ENCODE assay signal across 16 cellular contexts in genomic region chr9:112789493-112789892, GRCh38. TPM values are rescaled to one million over a fixed set of nuclear protein-coding genes. Genes with fewer than 3 reads are reported as not detected.
DNase-seq lines count a peak whose midpoint lies in the region; ATAC-seq and TF ChIP-seq lines count a peak whose summit lies in the region.
"Had no signal": no experiment of that assay in that cellular context is flagged by ENCODE, and none has a peak within 500 bp of the region (broad histone marks: within the 10 kb centered on the region; RNA-seq: fewer than 3 reads in every experiment).

No MANE protein-coding gene starts in this region.

- POLR2A ChIA-PET in BJ (lab: Charles Lee): interaction anchor here (0.5 to 0.6 kb wide), 2 partner anchors 70 to 389 kb away, joined by 5 read pairs; no protein-coding TSS in a partner anchor

- ATAC-seq in GM21381 (IDR thresholded peaks at IDR 0.05; ENCODE audit: unreplicated experiment) (no peak), HG03108 (IDR thresholded peaks at IDR 0.05; ENCODE audit: unreplicated experiment) (no peak)
- ATAC-seq: heart left ventricle had no signal

- CTCF ChIA-PET in BJ (lab: Yijun Ruan, JAX): interaction anchor here (1.8 kb wide), 1 partner anchor 36 kb away, joined by 3 read pairs; no protein-coding TSS in a partner anchor

- intact Hi-C loops in ascending aorta (cut with DNase I): no loop called here

- H3K27ac ChIP-seq in ascending aorta (peak overlapping the region; percentile 60), smooth muscle cell (ENCODE audit: low read depth) (peak overlapping the region; percentile 58)
- H3K27ac ChIP-seq: skin epidermis had no signal

- H3K4me1 ChIP-seq in ascending aorta (peaks cover 5 to 15% of the 10 kb centered on the region in 2 donors), smooth muscle cell (ENCODE audit: low read depth) (no peaks in the 10 kb centered on the region)

- H3K27me3 ChIP-seq in BJ (ENCODE audit: control insufficient read depth, insufficient read depth, low read length) (no peaks in the 10 kb centered on the region), ascending aorta (no peaks in the 10 kb centered on the region), smooth muscle cell (ENCODE audit: low read depth) (no peaks in the 10 kb centered on the region)
- H3K27me3 ChIP-seq: heart left ventricle had no signal

- H3K4me3 ChIP-seq in BJ (ENCODE audit: low read depth, low read length) (no peak overlapping the region), ascending aorta (no peak overlapping the region), smooth muscle cell (no peak overlapping the region)
- H3K4me3 ChIP-seq: heart left ventricle, skin epidermis had no signal

- H3K9me3 ChIP-seq in ascending aorta: no peaks in the 10 kb centered on the region
- H3K9me3 ChIP-seq in smooth muscle cell (replicated peaks; ENCODE audit: low read depth): no peaks in the 10 kb centered on the region
- H3K9me3 ChIP-seq: heart left ventricle had no signal

- no peaks in the 10 kb centered on the region for H3K36me3 ChIP-seq in BJ (ENCODE audit: control insufficient read depth, insufficient read depth, low read length)
- H3K36me3 ChIP-seq in ascending aorta: no peaks in the 10 kb centered on the region
- no peaks in the 10 kb centered on the region for H3K36me3 ChIP-seq in smooth muscle cell (ENCODE audit: low read depth)
- H3K36me3 ChIP-seq: heart left ventricle had no signal

- peak overlapping the region; percentile 38 for H3K4me2 ChIP-seq in smooth muscle cell

- TF ChIP-seq CTCF in BJ (IDR thresholded peaks at IDR 0.05; ENCODE audit: insufficient read depth, low read depth, low read length): no peak
- no peak for TF ChIP-seq CTCF in ascending aorta (IDR thresholded peaks at IDR 0.05)
- no peak for TF ChIP-seq CTCF in smooth muscle cell (IDR thresholded peaks at IDR 0.05; ENCODE audit: borderline replicate concordance, insufficient read depth, poor library complexity, severe bottlenecking)

- DNase-seq in BJ (ENCODE audit: low read depth): peak; percentile 62
- no peak for DNase-seq in ascending aorta (ENCODE audit: low spot score in 2 of 2)
- peak; percentile 25 for DNase-seq in hepatic stellate cell (ENCODE audit: low spot score)
- no peak for DNase-seq in smooth muscle cell (lab: John Stamatoyannopoulos, UW; ENCODE audit: unreplicated experiment)
- no peak for DNase-seq in RKO (ENCODE audit: low spot score)
- DNase-seq in C1 segment of cervical spinal cord (lab: John Stamatoyannopoulos, UW): no peak
- DNase-seq: amygdala; heart left ventricle; NCI-H2029; NCI-H526; occipital lobe; OCI-M1; stimulated activated CD4-positive, alpha-beta T cell treated with anti-CD3 and anti-CD28 coated beads, Interleukin-4, amount 100 ng/mL, for 4 hours had no signal

- H3F3A ChIP-seq in smooth muscle cell (ENCODE audit: low read depth): no peaks in the 10 kb centered on the region

- H4K20me1 ChIP-seq in smooth muscle cell (ENCODE audit: low read depth): peaks cover 22% of the 10 kb centered on the region

- 53% methylated on average over 1 of the region's 1 CpG for WGBS in smooth muscle cell (ENCODE audit: low lambda C conversion rate)

- no peak overlapping the region for H3K9ac ChIP-seq in smooth muscle cell (ENCODE audit: low read depth)

- H2AFZ ChIP-seq in smooth muscle cell (ENCODE audit: low read depth): no peak overlapping the region

- no peaks in the 10 kb centered on the region for H3K79me2 ChIP-seq in smooth muscle cell (ENCODE audit: low read depth)

RNA-seq across cellular contexts. Expression of gene SNX30, which starts 38.9 kb away (rescaled TPM):
- polyA plus RNA-seq in BJ (2011; rRNA removed) (6.1 and 9.1 TPM in 2 replicates), smooth muscle cell (2.1 and 3.6 TPM in 2 replicates)
- polyA minus RNA-seq in BJ (2011; rRNA and poly(A)+ RNA removed): 10.4 and 12.4 TPM in 2 replicates
- total RNA-seq in ascending aorta (4.7 TPM), smooth muscle cell (10.7 and 13.5 TPM in 2 replicates)

Comparison
In these comparisons a context has a peak if more than half of its experiments do, and no peak if none do; other contexts are left out.
1. DNase-seq: peak in BJ (single experiment) and hepatic stellate cell (single experiment); none in ascending aorta (0 of 2), smooth muscle cell (single experiment), RKO (single experiment) and C1 segment of cervical spinal cord (0 of 14).